9 cellular contexts compared by ENCODE assay signal in genomic region chr18:31610841-31611240, GRCh38. TPM values are rescaled to one million over a fixed set of nuclear protein-coding genes. Genes with fewer than 3 reads are reported as not detected.
A peak's percentile ranks its signal among the peaks of the same experiment; 100 is the strongest.
DNase-seq lines count a peak whose midpoint lies in the region; ATAC-seq and TF ChIP-seq lines count a peak whose summit lies in the region.
"Had no signal": no experiment of that assay in that cellular context is flagged by ENCODE, and none has a peak within 500 bp of the region (broad histone marks: within the 10 kb centered on the region; RNA-seq: fewer than 3 reads in every experiment).

No MANE protein-coding gene starts in this region.

- no peak for TF ChIP-seq CTCF in GM10266 (IDR thresholded peaks at IDR 0.05; ENCODE audit: control insufficient read depth, insufficient read depth, low read depth, missing control alignments)

- ATAC-seq in HG03354 (IDR thresholded peaks at IDR 0.05; ENCODE audit: poor library complexity, severe bottlenecking, unreplicated experiment) = no peak

- DNase-seq in Daoy (ENCODE audit: low read depth) (peak; percentile 7), HT-29 (ENCODE audit: low spot score) (peak; percentile 44), amniotic epithelial cell (ENCODE audit: low read depth) (peak; percentile 24), left kidney (ENCODE audit: low read depth, low spot score) (peak; percentile 84), GM10266 (ENCODE audit: extremely low spot score) (no peak), pons (ENCODE audit: low spot score) (no peak)
- no peak for DNase-seq in activated CD8-positive, alpha-beta memory T cell treated with anti-CD3 and anti-CD28 coated beads, Interleukin-2, amount 50 U/mL, for 48 hours

RNA-seq across cellular contexts. Expression of gene TTR, which starts 19.2 kb away (rescaled TPM):
- not detected in 2 replicates for total RNA-seq in Daoy (2014; rRNA removed; shearing (Covaris generic))
- 1.3 and 2.8 TPM in 2 replicates for total RNA-seq in HT-29 (2014; rRNA removed; shearing (Covaris generic))
- total RNA-seq: dermis microvascular lymphatic vessel endothelial cell had no signal

Comparison
In these comparisons a context has a peak if more than half of its experiments do, and no peak if none do; other contexts are left out.
1. DNase-seq: peak in Daoy (single experiment), HT-29 (single experiment), amniotic epithelial cell (single experiment) and left kidney (single experiment); none in activated CD8-positive, alpha-beta memory T cell treated with anti-CD3 and anti-CD28 coated beads, Interleukin-2, amount 50 U/mL, for 48 hours (single experiment), GM10266 (single experiment) and pons (single experiment).